In genomic region chr7:116218051-116218645, GRCh38 we compare ENCODE assay signal across 1 cellular context.
TF ChIP-seq lines count a peak whose summit lies in the region.

No MANE protein-coding gene starts in this region.

TF ChIP-seq in K562, 482 proteins besides CTCF, POLR2A, EP300 and RAD21 (continued from another document and continues in another):
- TF ChIP-seq PKNOX1 (IDR thresholded peaks at IDR 0.05) (peak; percentile 75), GATA2 (CRISPR knock-in tag; IDR thresholded peaks at IDR 0.05) (peak; percentile 83), ARNT (IDR thresholded peaks at IDR 0.05) (no peak; a peak in 1 of 4 replicates), ZEB2 (IDR thresholded peaks at IDR 0.05) (peak; percentile 68; the same call in 1 of the 2 replicates), ZBTB5 (IDR thresholded peaks at IDR 0.05) (no peak), ZNF592 (IDR thresholded peaks at IDR 0.05) (no peak), PTBP1 (IDR thresholded peaks at IDR 0.05; ENCODE audit: low read depth, low read length) (no peak), CHD4 (IDR thresholded peaks at IDR 0.05; ENCODE audit: insufficient read depth, insufficient replicate concordance, low read depth, low read length, poor library complexity, severe bottlenecking) (peak; percentile 22), HBP1 (CRISPR knock-in tag; IDR thresholded peaks at IDR 0.05) (peak; percentile 25; the same call in 1 of the 2 replicates), TCF3 (CRISPR knock-in tag; IDR thresholded peaks at IDR 0.05) (peak; percentile 89), ZNF785 (CRISPR knock-in tag; IDR thresholded peaks at IDR 0.05) (no peak), U2AF1 (optimal IDR thresholded peaks at IDR 0.05; ENCODE audit: low read depth, low read length) (peak; percentile 27), SOX6 (IDR thresholded peaks at IDR 0.05) (peak; percentile 98), ZNF224 (CRISPR knock-in tag; IDR thresholded peaks at IDR 0.05) (no peak), YBX1 (IDR thresholded peaks at IDR 0.05) (no peak), SMAD2 (IDR thresholded peaks at IDR 0.05; ENCODE audit: low read depth, low read length) (no peak), DDX20 (tag; IDR thresholded peaks at IDR 0.05; ENCODE audit: low read depth) (no peak), ZNF511 (CRISPR knock-in tag; IDR thresholded peaks at IDR 0.05) (no peak), HOMEZ (CRISPR knock-in tag; IDR thresholded peaks at IDR 0.05) (no peak), ESRRA (IDR thresholded peaks at IDR 0.05; ENCODE audit: borderline replicate concordance, low read depth) (no peak), PHF21A (IDR thresholded peaks at IDR 0.05; ENCODE audit: borderline replicate concordance, low read depth) (no peak), SMARCE1 (IDR thresholded peaks at IDR 0.05) (peak; percentile 94), ZNF699 (CRISPR knock-in tag; IDR thresholded peaks at IDR 0.05; ENCODE audit: insufficient replicate concordance) (no peak), GTF2F1 (IDR thresholded peaks at IDR 0.05; ENCODE audit: low read depth, low read length) (no peak), GMEB1 (CRISPR knock-in tag; IDR thresholded peaks at IDR 0.05) (peak; percentile 46; the same call in 1 of the 2 replicates), ZNF41 (CRISPR knock-in tag; conservative IDR thresholded peaks at IDR 0.05) (no peak; the same call in 1 of the 2 replicates), ZNF23 (CRISPR knock-in tag; IDR thresholded peaks at IDR 0.05) (no peak), KHSRP (IDR thresholded peaks at IDR 0.05) (no peak; the same call in 1 of the 2 replicates), ZNF583 (CRISPR knock-in tag; IDR thresholded peaks at IDR 0.05) (no peak), KDM1A (IDR thresholded peaks at IDR 0.05) (peak; percentile 83 to 85), ZNF146 (CRISPR knock-in tag; IDR thresholded peaks at IDR 0.05; ENCODE audit: unreplicated experiment) (no peak), CAMTA2 (CRISPR knock-in tag; conservative IDR thresholded peaks at IDR 0.05) (no peak), TARDBP (IDR thresholded peaks at IDR 0.05) (peak; percentile 42; the same call in 1 of the 2 replicates), TEAD1 (CRISPR knock-in tag; IDR thresholded peaks at IDR 0.05) (peak in 1 of 2 experiments; percentile 96; a peak in 2 of 4 replicates), XRCC5 (IDR thresholded peaks at IDR 0.05; ENCODE audit: low read depth, low read length) (no peak), SMAD1 (IDR thresholded peaks at IDR 0.05; ENCODE audit: low read depth, low read length, partially characterized antibody) (peak; percentile 70), TFAP4 (CRISPR knock-in tag; IDR thresholded peaks at IDR 0.05; ENCODE audit: borderline replicate concordance) (no peak), HOXB6 (CRISPR knock-in tag; IDR thresholded peaks at IDR 0.05; ENCODE audit: borderline replicate concordance) (no peak), SP1 (CRISPR knock-in tag; IDR thresholded peaks at IDR 0.05) (peak; percentile 46; the same call in 1 of the 2 replicates), ZNF589 (CRISPR knock-in tag; IDR thresholded peaks at IDR 0.05; ENCODE audit: low read depth) (peak; percentile 39; the same call in 1 of the 2 replicates), ZNF354B (CRISPR knock-in tag; IDR thresholded peaks at IDR 0.05) (no peak), BRCA1 (IDR thresholded peaks at IDR 0.05) (no peak), BRCA1 (CRISPR knock-in tag; IDR thresholded peaks at IDR 0.05) (no peak), CC2D1A (IDR thresholded peaks at IDR 0.05) (0 out of 2 replicates have a peak, but pooled peaks have one; percentile 37), SNIP1 (IDR thresholded peaks at IDR 0.05; ENCODE audit: low read depth) (no peak), ZBTB33 (CRISPR knock-in tag; IDR thresholded peaks at IDR 0.05) (no peak), ZBTB17 (CRISPR knock-in tag; IDR thresholded peaks at IDR 0.05) (peak; percentile 75; the same call in 1 of the 2 replicates), ZFP91 (CRISPR knock-in tag; IDR thresholded peaks at IDR 0.05) (no peak), ZNF384 (IDR thresholded peaks at IDR 0.05; ENCODE audit: low read depth, low read length) (no peak), HDAC3 (IDR thresholded peaks at IDR 0.05; ENCODE audit: borderline replicate concordance, partially characterized antibody) (peak; percentile 81), ZNF79 (CRISPR knock-in tag; IDR thresholded peaks at IDR 0.05; ENCODE audit: low read depth) (peak; percentile 69; the same call in 1 of the 2 replicates), ARID2 (IDR thresholded peaks at IDR 0.05) (no peak), PYGO2 (tag; IDR thresholded peaks at IDR 0.05) (peak; percentile 80)
